Comparison of ENCODE assay signal across 1 cellular context in genomic region chr1:17441265-17441992, GRCh38.
TF ChIP-seq lines count a peak whose summit lies in the region.

No MANE protein-coding gene starts in this region.

TF ChIP-seq in HepG2, 621 proteins besides CTCF, POLR2A, EP300 and RAD21:
- TF ChIP-seq NR2F1 (CRISPR knock-in tag; IDR thresholded peaks at IDR 0.05) (no peak), NR2F2 (IDR thresholded peaks at IDR 0.05; ENCODE audit: borderline replicate concordance, low read depth) (no peak), ELF3 (CRISPR knock-in tag; IDR thresholded peaks at IDR 0.05) (peak; percentile 51; the same call in 1 of the 2 replicates), HNRNPLL (IDR thresholded peaks at IDR 0.05; ENCODE audit: low read depth, low read length, poor library complexity, severe bottlenecking) (no peak), ZNF609 (CRISPR knock-in tag; IDR thresholded peaks at IDR 0.05; ENCODE audit: borderline replicate concordance) (no peak), KLF16 (CRISPR knock-in tag; IDR thresholded peaks at IDR 0.05) (no peak), ZBTB43 (CRISPR knock-in tag; conservative IDR thresholded peaks at IDR 0.05) (0 out of 2 replicates have a peak, but pooled peaks have one; percentile 38), ZNF468 (CRISPR knock-in tag; IDR thresholded peaks at IDR 0.05) (no peak), MBNL3 (CRISPR knock-in tag; conservative IDR thresholded peaks at IDR 0.05) (no peak), ELF4 (CRISPR knock-in tag; IDR thresholded peaks at IDR 0.05; ENCODE audit: borderline replicate concordance) (no peak), ZNF12 (CRISPR knock-in tag; IDR thresholded peaks at IDR 0.05) (no peak), ZNF24 (IDR thresholded peaks at IDR 0.05) (no peak), ATF7 (IDR thresholded peaks at IDR 0.05) (peak; percentile 45; the same call in 1 of the 2 replicates), ATF7 (CRISPR knock-in tag; IDR thresholded peaks at IDR 0.05) (no peak), AGO1 (IDR thresholded peaks at IDR 0.05; ENCODE audit: low read depth, low read length, poor library complexity, severe bottlenecking) (no peak), TEAD3 (CRISPR knock-in tag; optimal IDR thresholded peaks at IDR 0.05; ENCODE audit: borderline replicate concordance) (peak; percentile 24), FOSL2 (CRISPR knock-in tag; IDR thresholded peaks at IDR 0.05) (peak; percentile 60), MATR3 (CRISPR knock-in tag; IDR thresholded peaks at IDR 0.05) (no peak), ZFP36 (IDR thresholded peaks at IDR 0.05; ENCODE audit: borderline replicate concordance, low read depth, low read length, partially characterized antibody) (no peak), STAT5B (CRISPR knock-in tag; IDR thresholded peaks at IDR 0.05) (no peak), GATAD2A (CRISPR knock-in tag; IDR thresholded peaks at IDR 0.05) (peak; percentile 34; the same call in 1 of the 2 replicates), SRSF9 (IDR thresholded peaks at IDR 0.05; ENCODE audit: borderline replicate concordance, insufficient read depth, low read depth, low read length, poor library complexity, severe bottlenecking) (no peak), ISL2 (CRISPR knock-in tag; IDR thresholded peaks at IDR 0.05) (no peak), ZBTB7A (CRISPR knock-in tag; IDR thresholded peaks at IDR 0.05) (no peak), RBM39 (IDR thresholded peaks at IDR 0.05; ENCODE audit: low read depth, low read length, poor library complexity, severe bottlenecking) (no peak), ZNF713 (CRISPR knock-in tag; IDR thresholded peaks at IDR 0.05) (no peak), SAP130 (CRISPR knock-in tag; IDR thresholded peaks at IDR 0.05; ENCODE audit: low read depth) (peak; percentile 36; the same call in 1 of the 2 replicates), NCOR1 (IDR thresholded peaks at IDR 0.05; ENCODE audit: borderline replicate concordance, low read length) (no peak), ZNF121 (CRISPR knock-in tag; IDR thresholded peaks at IDR 0.05) (no peak), CEBPG (CRISPR knock-in tag; IDR thresholded peaks at IDR 0.05) (peak; percentile 76), CEBPB (IDR thresholded peaks at IDR 0.05; ENCODE audit: borderline replicate concordance, low read depth, low read length) (peak; percentile 81)
- TF ChIP-seq, protein P1, sequence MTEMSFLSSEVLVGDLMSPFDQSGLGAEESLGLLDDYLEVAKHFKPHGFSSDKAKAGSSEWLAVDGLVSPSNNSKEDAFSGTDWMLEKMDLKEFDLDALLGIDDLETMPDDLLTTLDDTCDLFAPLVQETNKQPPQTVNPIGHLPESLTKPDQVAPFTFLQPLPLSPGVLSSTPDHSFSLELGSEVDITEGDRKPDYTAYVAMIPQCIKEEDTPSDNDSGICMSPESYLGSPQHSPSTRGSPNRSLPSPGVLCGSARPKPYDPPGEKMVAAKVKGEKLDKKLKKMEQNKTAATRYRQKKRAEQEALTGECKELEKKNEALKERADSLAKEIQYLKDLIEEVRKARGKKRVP (CRISPR knock-in tag; IDR thresholded peaks at IDR 0.05): peak; percentile 39 to 98; a peak in 2 of 4 replicates
- TF ChIP-seq, protein P2, sequence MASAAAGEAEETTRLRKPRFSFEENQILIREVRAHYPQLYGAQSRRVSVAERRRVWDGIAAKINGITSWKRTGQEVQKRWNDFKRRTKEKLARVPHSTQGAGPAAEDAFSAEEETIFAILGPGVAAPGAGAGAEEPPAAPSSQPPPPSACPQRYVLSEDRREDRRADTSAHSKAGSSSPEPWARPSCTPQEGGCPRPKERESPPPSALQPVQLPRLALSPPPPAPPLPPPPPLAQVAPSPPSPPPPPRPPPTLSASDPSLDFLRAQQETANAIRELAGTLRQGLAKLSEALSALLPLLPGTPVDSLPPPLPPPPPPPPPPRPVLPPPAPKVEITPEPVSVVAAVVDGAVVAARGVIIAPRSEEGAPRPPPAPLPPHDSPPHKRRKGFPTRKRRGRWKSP (CRISPR knock-in tag; IDR thresholded peaks at IDR 0.05): 0 out of 2 replicates have a peak, but pooled peaks have one; percentile 37
- TF ChIP-seq, protein P3, sequence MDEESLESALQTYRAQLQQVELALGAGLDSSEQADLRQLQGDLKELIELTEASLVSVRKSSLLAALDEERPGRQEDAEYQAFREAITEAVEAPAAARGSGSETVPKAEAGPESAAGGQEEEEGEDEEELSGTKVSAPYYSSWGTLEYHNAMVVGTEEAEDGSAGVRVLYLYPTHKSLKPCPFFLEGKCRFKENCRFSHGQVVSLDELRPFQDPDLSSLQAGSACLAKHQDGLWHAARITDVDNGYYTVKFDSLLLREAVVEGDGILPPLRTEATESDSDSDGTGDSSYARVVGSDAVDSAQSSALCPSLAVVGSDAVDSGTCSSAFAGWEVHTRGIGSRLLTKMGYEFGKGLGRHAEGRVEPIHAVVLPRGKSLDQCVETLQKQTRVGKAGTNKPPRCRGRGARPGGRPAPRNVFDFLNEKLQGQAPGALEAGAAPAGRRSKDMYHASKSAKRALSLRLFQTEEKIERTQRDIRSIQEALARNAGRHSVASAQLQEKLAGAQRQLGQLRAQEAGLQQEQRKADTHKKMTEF (CRISPR knock-in tag; IDR thresholded peaks at IDR 0.05): no peak
